Comparison of ENCODE assay signal across 33 cellular contexts in the genomic region with DNA sequence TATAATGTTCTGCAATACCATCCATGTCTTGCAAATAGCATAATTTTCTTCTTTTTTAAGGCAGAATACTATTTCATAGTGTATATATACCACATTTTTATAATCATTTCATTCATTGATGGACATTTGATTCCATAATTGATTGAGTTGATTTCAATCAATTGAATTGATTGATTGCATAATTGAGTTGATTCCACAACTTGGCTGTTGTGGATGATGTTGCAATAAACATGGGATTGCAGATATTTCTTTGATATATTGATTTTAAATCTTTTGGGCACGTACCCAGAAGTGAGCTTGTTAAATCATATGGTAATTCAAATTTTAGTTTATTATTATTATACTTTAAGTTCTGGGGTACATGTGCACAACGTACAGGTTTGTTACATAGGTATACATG.
"Had no signal": no experiment of that assay in that cellular context is flagged by ENCODE, and none has a peak within 500 bp of the region (broad histone marks: within the 10 kb centered on the region; RNA-seq: fewer than 3 reads in every experiment).

No MANE protein-coding gene starts in this region.

- H3K4me3 ChIP-seq: adrenal gland, ascending aorta, body of pancreas, breast epithelium, cardiac muscle cell had no signal

- ATAC-seq: activated naive CD4-positive, alpha-beta T cell treated with anti-CD3 and anti-CD28 coated beads, Interleukin-2, amount 50 U/mL, for 72 hours; activated naive CD8-positive, alpha-beta T cell treated with anti-CD3 and anti-CD28 coated beads, Interleukin-2, amount 50 U/mL, for 24 hours; activated T-cell treated with anti-CD3 and anti-CD28 coated beads, Interleukin-2, amount 50 U/mL, for 4 hours; activated T-cell treated with anti-CD3 and anti-CD28 coated beads, Interleukin-2, amount 50 U/mL, for 72 hours; activated T-helper 17 cell treated with anti-CD3 and anti-CD28 coated beads, Interleukin-2, amount 50 U/mL, for 72 hours; body of pancreas had no signal

- DNase-seq: activated effector memory CD4-positive, alpha-beta T cell treated with anti-CD3 and anti-CD28 coated beads, Interleukin-2, amount 50 U/mL, for 16 hours; activated effector memory CD4-positive, alpha-beta T cell treated with Interleukin-2 at 50 U/mL for 16 hours; activated gamma-delta T cell; activated gamma-delta T cell treated with Interleukin-2 at 50 U/mL for 16 hours; activated naive CD4-positive, alpha-beta T cell; activated naive CD4-positive, alpha-beta T cell treated with anti-CD3 and anti-CD28 coated beads for 36 hours; activated naive CD4-positive, alpha-beta T cell treated with anti-CD3 and anti-CD28 coated beads, Interleukin-2, amount 10 ng/mL, durations not matched to agents 7 days and 5 days; activated naive CD4-positive, alpha-beta T cell treated with anti-CD3 and anti-CD28 coated beads, Interleukin-2, amount 50 U/mL, for 16 hours; activated naive CD4-positive, alpha-beta T cell treated with Interleukin-2 at 50 U/mL for 16 hours; activated naive CD8-positive, alpha-beta T cell treated with anti-CD3 and anti-CD28 coated beads for 36 hours; activated naive CD8-positive, alpha-beta T cell treated with anti-CD3 and anti-CD28 coated beads, Interleukin-2, amount 10 ng/mL, durations not matched to agents 7 days and 5 days; activated naive CD8-positive, alpha-beta T cell treated with anti-CD3 and anti-CD28 coated beads, Interleukin-2, amount 50 U/mL, for 24 hours; activated T-cell treated with anti-CD3 and anti-CD28 coated beads, Interleukin-2, amount 50 U/mL, for 24 hours; activated T-cell treated with anti-CD3 and anti-CD28 coated beads, Interleukin-2, amount 50 U/mL, for 4 hours; activated T-cell treated with anti-CD3 and anti-CD28 coated beads, Interleukin-2, amount 50 U/mL, for 48 hours; activated T-cell treated with anti-CD3 and anti-CD28 coated beads, Interleukin-2, amount 50 U/mL, for 72 hours; adrenal gland; amniotic stem cell; amygdala; anterior cingulate cortex; aorta; body of pancreas; brain microvascular endothelial cell; caudate nucleus; central memory CD4-positive, alpha-beta T cell; cerebellar nuclear complex had no signal

- H3K27me3 ChIP-seq: adrenal gland, ascending aorta, body of pancreas, brain microvascular endothelial cell, breast epithelium, cardiac muscle cell had no signal

- H3K36me3 ChIP-seq: ascending aorta, brain microvascular endothelial cell, breast epithelium, cardiac muscle cell had no signal

- H3K9me3 ChIP-seq: adrenal gland, ascending aorta, body of pancreas, breast epithelium had no signal

- FAIRE-seq: astrocyte, bronchial epithelial cell had no signal

- H3K4me1 ChIP-seq: adrenal gland, ascending aorta, body of pancreas, breast epithelium had no signal

- H3K27ac ChIP-seq: adrenal gland, ascending aorta, body of pancreas, brain microvascular endothelial cell, breast epithelium, cardiac muscle cell had no signal
